ENCODE assay signal across 20 cellular contexts in genomic region chr2:85790032-85790431, GRCh38. TPM values are rescaled to one million over a fixed set of nuclear protein-coding genes. Genes with fewer than 3 reads are reported as not detected.
A peak's percentile ranks its signal among the peaks of the same experiment; 100 is the strongest.
DNase-seq lines count a peak whose midpoint lies in the region; ATAC-seq, FAIRE-seq and TF ChIP-seq lines count a peak whose summit lies in the region.
"Had no signal": no experiment of that assay in that cellular context is flagged by ENCODE, and none has a peak within 500 bp of the region (broad histone marks: within the 10 kb centered on the region; RNA-seq: fewer than 3 reads in every experiment).

No MANE protein-coding gene starts in this region.

- no peak overlapping the region for H3K4me3 ChIP-seq in left ventricle myocardium inferior
- no peak overlapping the region for H3K4me3 ChIP-seq in right cardiac atrium (ENCODE audit: low read length)
- H3K4me3 ChIP-seq in spleen = no peak overlapping the region
- H3K4me3 ChIP-seq: SJSA1 had no signal

- H3K4me1 Mint-ChIP-seq in chondrocyte (ENCODE audit: low read depth) = peaks cover 57% of the 10 kb centered on the region
- no peaks in the 10 kb centered on the region for H3K4me1 Mint-ChIP-seq in CD4-positive, alpha-beta T cell (ENCODE audit: low read depth)

- ATAC-seq in right cardiac atrium = no peak
- no peak for ATAC-seq in CD4-positive, alpha-beta T cell (ENCODE audit: poor library complexity)
- ATAC-seq: Right ventricle myocardium inferior had no signal

- no peaks in the 10 kb centered on the region for H3K9me3 Mint-ChIP-seq in chondrocyte (ENCODE audit: low read depth)
- H3K9me3 Mint-ChIP-seq in CD4-positive, alpha-beta T cell = no peaks in the 10 kb centered on the region
- H3K9me3 Mint-ChIP-seq: CD4-positive, alpha-beta memory T cell had no signal

- H3K4me1 ChIP-seq in left ventricle myocardium inferior = peaks cover 98% of the 10 kb centered on the region
- H3K4me1 ChIP-seq in right cardiac atrium (ENCODE audit: control insufficient read depth, insufficient read depth, low read length) = peaks cover 34% of the 10 kb centered on the region
- peaks cover 3 to 73% (median 29%) of the 10 kb centered on the region in 6 donors for H3K4me1 ChIP-seq in spleen

- peaks cover 14% of the 10 kb centered on the region for H3K27me3 Mint-ChIP-seq in chondrocyte (ENCODE audit: low read depth)
- H3K27me3 Mint-ChIP-seq in CD4-positive, alpha-beta T cell = peaks cover 12% of the 10 kb centered on the region

- TF ChIP-seq CTCF in left ventricle myocardium inferior (IDR thresholded peaks at IDR 0.05; ENCODE audit: borderline replicate concordance) (no peak), chondrocyte (IDR thresholded peaks at IDR 0.05) (no peak), spleen (IDR thresholded peaks at IDR 0.05 in 8 of 11, conservative IDR thresholded peaks at IDR 0.05 in 3 of 11) (no peak), D721Med (IDR thresholded peaks at IDR 0.05; ENCODE audit: insufficient read depth, missing control alignments) (no peak)
- no peak for TF ChIP-seq CTCF in CD4-positive, alpha-beta T cell (IDR thresholded peaks at IDR 0.05)

- no peak overlapping the region for H3K27ac Mint-ChIP-seq in chondrocyte (ENCODE audit: unreplicated experiment)
- H3K27ac Mint-ChIP-seq in CD4-positive, alpha-beta T cell = no peak overlapping the region
- H3K27ac Mint-ChIP-seq: CD4-positive, alpha-beta memory T cell had no signal

- DNase-seq in left ventricle myocardium inferior (no peak), right cardiac atrium (no peak), chondrocyte (ENCODE audit: low spot score) (peak; percentile 62), spleen (peak; percentile 17), HEK293T (ENCODE audit: extremely low spot score) (no peak), D721Med (ENCODE audit: insufficient read length, low spot score) (no peak)
- DNase-seq in CD4-positive, alpha-beta T cell = no peak
- DNase-seq: CD4-positive, alpha-beta memory T cell; COR-L47; DMS153; NCI-H1105; NCI-H1436 treated with DMSO at 0.1 percent for 48 hours; NCI-H1930; NCI-H2107; NCI-H446; NCI-H524 treated with DMSO at 0.1 percent for 48 hours; NCI-H774 had no signal

- no peaks in the 10 kb centered on the region for H3K36me3 Mint-ChIP-seq in chondrocyte (ENCODE audit: low read depth)
- no peaks in the 10 kb centered on the region for H3K36me3 Mint-ChIP-seq in CD4-positive, alpha-beta T cell (ENCODE audit: low read depth)
- H3K36me3 Mint-ChIP-seq: CD4-positive, alpha-beta memory T cell had no signal

- POLR2A ChIA-PET in CD4-positive, alpha-beta T cell (lab: Charles Lee) = no interaction called here
- POLR2A ChIA-PET in HEK293T (lab: Yijun Ruan, JAX) = no interaction called here

- H3K27me3 ChIP-seq in left ventricle myocardium inferior (ENCODE audit: low read depth) (no peaks in the 10 kb centered on the region), right cardiac atrium (ENCODE audit: control insufficient read depth, insufficient read depth) (no peaks in the 10 kb centered on the region), spleen (replicated peaks in 1 of 7) (peaks cover 0 to 22% (median 0%) of the 10 kb centered on the region in 7 donors)
- no peaks in the 10 kb centered on the region for H3K27me3 ChIP-seq in CD4-positive, alpha-beta T cell (ENCODE audit: control insufficient read depth, insufficient read depth, low read length)
- H3K27me3 ChIP-seq: SJSA1 had no signal

- H3K9me3 ChIP-seq in left ventricle myocardium inferior (replicated peaks) (no peaks in the 10 kb centered on the region), right cardiac atrium (ENCODE audit: control insufficient read depth, low read length) (no peaks in the 10 kb centered on the region), spleen (no peaks in the 10 kb centered on the region)
- no peaks in the 10 kb centered on the region for H3K9me3 ChIP-seq in CD4-positive, alpha-beta T cell (ENCODE audit: control insufficient read depth, low read length)
- H3K9me3 ChIP-seq: SJSA1 had no signal

- CTCF ChIA-PET in CD4-positive, alpha-beta T cell (lab: Charles Lee) = no interaction called here
- CTCF ChIA-PET in HEK293T (lab: Yijun Ruan, JAX) = interaction anchor here (1.4 kb wide), 1 partner anchor 24 kb away, joined by 4 read pairs; no protein-coding TSS in a partner anchor

- FAIRE-seq in D721Med (lab: Jason Lieb, UNC) = no peak
- FAIRE-seq: H54 had no signal

- TF ChIP-seq POLR2A in spleen (IDR thresholded peaks at IDR 0.05) = no peak

- no peak overlapping the region for H3K4me3 Mint-ChIP-seq in chondrocyte (ENCODE audit: unreplicated experiment)
- no peak overlapping the region for H3K4me3 Mint-ChIP-seq in CD4-positive, alpha-beta T cell
- H3K4me3 Mint-ChIP-seq: CD4-positive, alpha-beta memory T cell had no signal

- 75% methylated on average over 4 of the region's 4 CpGs for WGBS in right cardiac atrium
- WGBS in spleen, 5 donors = 55 to 70% (median 65%) methylated on average over 2 to 4 of the region's 4 CpGs

- H3K27ac ChIP-seq in left ventricle myocardium inferior (replicated peaks) (peak overlapping the region; percentile 87), right cardiac atrium (ENCODE audit: low read length) (no peak overlapping the region), spleen (no peak overlapping the region)
- no peak overlapping the region for H3K27ac ChIP-seq in CD4-positive, alpha-beta T cell (ENCODE audit: low read depth, low read length)
- H3K27ac ChIP-seq: SJSA1 had no signal

- H3K36me3 ChIP-seq in left ventricle myocardium inferior = peaks cover 31% of the 10 kb centered on the region
- peaks cover 0 to 21% (median 0%) of the 10 kb centered on the region in 6 donors for H3K36me3 ChIP-seq in spleen

- intact Hi-C loops in left ventricle myocardium inferior (cut with micrococcal nuclease) = no loop called here
- intact Hi-C loops in right cardiac atrium (cut with DNase I) = loop anchor here in 1 of 4 donors (10.0 kb wide), 1 partner anchor 45 kb away; no protein-coding TSS in a partner anchor
- intact Hi-C loops in spleen (cut with DNase I; ENCODE audit: low total_unique reads) = loop anchor here (10.0 kb wide), 1 partner anchor 45 kb away; no protein-coding TSS in a partner anchor
- intact Hi-C loops in CD4-positive, alpha-beta T cell (cut with DNase I, micrococcal nuclease) = no loop called here

TF ChIP-seq in HEK293T, 16 proteins besides CTCF, POLR2A, EP300 and RAD21:
- no peak for TF ChIP-seq ELF4 (IDR thresholded peaks at IDR 0.05)
- no peak for TF ChIP-seq ARNT (IDR thresholded peaks at IDR 0.05)
- TF ChIP-seq LEF1 (IDR thresholded peaks at IDR 0.05; ENCODE audit: borderline replicate concordance) = no peak
- no peak for TF ChIP-seq SUZ12 (IDR thresholded peaks at IDR 0.05)
- no peak for TF ChIP-seq TARDBP (IDR thresholded peaks at IDR 0.05)
- TF ChIP-seq L3MBTL2 (conservative IDR thresholded peaks at IDR 0.05) = no peak
- TF ChIP-seq SP1 (IDR thresholded peaks at IDR 0.05) = no peak
- TF ChIP-seq FOXM1 (IDR thresholded peaks at IDR 0.05; ENCODE audit: borderline replicate concordance) = no peak
- no peak for TF ChIP-seq NFRKB (IDR thresholded peaks at IDR 0.05)
- TF ChIP-seq PKNOX1 (IDR thresholded peaks at IDR 0.05) = no peak
- no peak for TF ChIP-seq HDGF (IDR thresholded peaks at IDR 0.05; ENCODE audit: borderline replicate concordance)
- no peak for TF ChIP-seq ZNF384 (IDR thresholded peaks at IDR 0.05)
- no peak for TF ChIP-seq FOXK2 (IDR thresholded peaks at IDR 0.05)
- TF ChIP-seq BHLHE40 (IDR thresholded peaks at IDR 0.05; ENCODE audit: borderline replicate concordance) = no peak
- no peak for TF ChIP-seq FOXA1 (IDR thresholded peaks at IDR 0.05)

RNA-seq across cellular contexts. Expression of gene ATOH8, which starts 36.2 kb away (rescaled TPM):
- 23.3 TPM for total RNA-seq in left ventricle myocardium inferior
- total RNA-seq in right cardiac atrium = 10 to 100 TPM; 35.7 to 55.5 (median 45.7) TPM
- 57.8 TPM for polyA plus RNA-seq in right cardiac atrium
- 2.2 to 10.3 TPM (median 2.7 TPM) in 3 replicates for total RNA-seq in chondrocyte
- total RNA-seq in spleen = 10 to 100 TPM in 6 of 7 donors, 1 to 10 TPM in 1; 6.4 to 53.0 (median 18.6) TPM
- 10 to 100 TPM in 1 of 3 donors, 1 to 10 TPM in 2; 7.2 to 17.6 (median 9.4) TPM for polyA plus RNA-seq in spleen
- not detected for total RNA-seq in CD4-positive, alpha-beta T cell
- total RNA-seq: CD4-positive, alpha-beta memory T cell had no signal
- polyA plus RNA-seq: CD4-positive, alpha-beta memory T cell had no signal

Comparison
In these comparisons a context has a peak if more than half of its experiments do, and no peak if none do; other contexts are left out.
1. DNase-seq: peak in chondrocyte (single experiment) and spleen (single experiment); none in left ventricle myocardium inferior (single experiment), right cardiac atrium (0 of 3), CD4-positive, alpha-beta T cell (0 of 10), HEK293T (single experiment) and D721Med (single experiment).